In genomic region chr15:52078876-52079700, GRCh38 we compare ENCODE assay signal across 2 cellular contexts.
TF ChIP-seq lines count a peak whose summit lies in the region.

No MANE protein-coding gene starts in this region.

TF ChIP-seq in A549, 52 proteins besides CTCF, POLR2A, EP300 and RAD21:
- TF ChIP-seq SMC3 (IDR thresholded peaks at IDR 0.05) (peak; percentile 89), CHD4 (IDR thresholded peaks at IDR 0.05; ENCODE audit: borderline replicate concordance) (no peak), MAZ (IDR thresholded peaks at IDR 0.05; ENCODE audit: borderline replicate concordance, low read depth, low read length) (no peak), HOXA7 (CRISPR knock-in tag; IDR thresholded peaks at IDR 0.05) (no peak), ZNF302 (CRISPR knock-in tag; IDR thresholded peaks at IDR 0.05) (no peak)
TF ChIP-seq in A549: peak in this region for 1.

TF ChIP-seq in H1, 55 proteins besides CTCF, POLR2A, EP300 and RAD21:
- TF ChIP-seq CREB1 (IDR thresholded peaks at IDR 0.05) (no peak), SIX5 (IDR thresholded peaks at IDR 0.05; ENCODE audit: low read depth, low read length) (no peak), CBX5 (IDR thresholded peaks at IDR 0.05; ENCODE audit: low read depth, low read length) (no peak), TAF7 (optimal IDR thresholded peaks at IDR 0.05; ENCODE audit: borderline replicate concordance, low read depth, low read length) (no peak), POLR2AphosphoS5 (IDR thresholded peaks at IDR 0.05; ENCODE audit: low read depth, low read length) (no peak), CHD1 (IDR thresholded peaks at IDR 0.05; ENCODE audit: low read depth, low read length) (no peak)
